In genomic region chr9:93009337-93010015, GRCh38 we compare ENCODE assay signal across 18 cellular contexts. TPM values are rescaled to one million over a fixed set of nuclear protein-coding genes. Genes with fewer than 3 reads are reported as not detected.
A peak's percentile ranks its signal among the peaks of the same experiment; 100 is the strongest.
DNase-seq lines count a peak whose midpoint lies in the region; ATAC-seq and TF ChIP-seq lines count a peak whose summit lies in the region.
"Had no signal": no experiment of that assay in that cellular context is flagged by ENCODE, and none has a peak within 500 bp of the region (broad histone marks: within the 10 kb centered on the region; RNA-seq: fewer than 3 reads in every experiment).

No MANE protein-coding gene starts in this region.

- TF ChIP-seq POLR2A in spleen (IDR thresholded peaks at IDR 0.05): no peak

- WGBS in spleen, 5 donors: 92 to 94% (median 93%) methylated on average over 18 to 21 of the region's 21 CpGs

- H3K27ac ChIP-seq in spleen: no peak overlapping the region
- H3K27ac ChIP-seq: lower lobe of right lung had no signal

- H3K9me3 ChIP-seq in spleen: no peaks in the 10 kb centered on the region
- H3K9me3 ChIP-seq: BE2C, lower lobe of right lung had no signal

- peak overlapping the region; percentile 73 for H3K27ac Mint-ChIP-seq in stimulated activated naive B cell treated with anti-CD40 and anti-IgM and Interleukin-4, amounts not matched to agents 10 μg/mL and 1 μg/mL and 100 μg/mL, for 72 hours
- H3K27ac Mint-ChIP-seq: activated naive CD8-positive, alpha-beta T cell treated with anti-CD3 and anti-CD28 coated beads, Interleukin-2, amount 50 U/mL, for 24 hours; nephron progenitor cell had no signal

- H3K27me3 Mint-ChIP-seq in stimulated activated naive B cell treated with anti-CD40 and anti-IgM and Interleukin-4, amounts not matched to agents 10 μg/mL and 1 μg/mL and 100 μg/mL, for 72 hours: no peaks in the 10 kb centered on the region
- H3K27me3 Mint-ChIP-seq: activated naive CD8-positive, alpha-beta T cell treated with anti-CD3 and anti-CD28 coated beads, Interleukin-2, amount 50 U/mL, for 24 hours had no signal

- ATAC-seq in stimulated activated naive B cell treated with anti-CD40 and anti-IgM and Interleukin-4, amounts not matched to agents 10 μg/mL and 1 μg/mL and 100 μg/mL, for 72 hours (replicated peaks): no peak
- ATAC-seq: activated naive CD8-positive, alpha-beta T cell treated with anti-CD3 and anti-CD28 coated beads, Interleukin-2, amount 50 U/mL, for 24 hours had no signal

- H3K9me3 Mint-ChIP-seq in stimulated activated naive B cell treated with anti-CD40 and anti-IgM and Interleukin-4, amounts not matched to agents 10 μg/mL and 1 μg/mL and 100 μg/mL, for 72 hours: no peaks in the 10 kb centered on the region
- H3K9me3 Mint-ChIP-seq: activated naive CD8-positive, alpha-beta T cell treated with anti-CD3 and anti-CD28 coated beads, Interleukin-2, amount 50 U/mL, for 24 hours; nephron progenitor cell had no signal

- H3K4me3 ChIP-seq in H7 (ENCODE audit: insufficient read depth, low read depth, low read length) (no peak overlapping the region), spleen (no peak overlapping the region)
- H3K4me3 ChIP-seq: lower lobe of right lung had no signal

- peaks cover 0 to 2% of the 10 kb centered on the region in 2 donors for H3K4me1 Mint-ChIP-seq in stimulated activated naive B cell treated with anti-CD40 and anti-IgM and Interleukin-4, amounts not matched to agents 10 μg/mL and 1 μg/mL and 100 μg/mL, for 72 hours
- H3K4me1 Mint-ChIP-seq: activated naive CD8-positive, alpha-beta T cell treated with anti-CD3 and anti-CD28 coated beads, Interleukin-2, amount 50 U/mL, for 24 hours had no signal

- no peak for TF ChIP-seq CTCF in spleen (IDR thresholded peaks at IDR 0.05 in 8 of 11, conservative IDR thresholded peaks at IDR 0.05 in 3 of 11)

- DNase-seq in activated naive CD4-positive, alpha-beta T cell treated with Interleukin-2 at 50 U/mL for 16 hours: peak; percentile 1
- DNase-seq in activated naive CD4-positive, alpha-beta T cell (lab: John Stamatoyannopoulos, UW): no peak
- peak; percentile 28 for DNase-seq in H7
- DNase-seq in astrocyte of the hippocampus (ENCODE audit: low read depth, low spot score): peak; percentile 32
- no peak for DNase-seq in stimulated activated naive B cell treated with anti-CD40 and anti-IgM and Interleukin-4, amounts not matched to agents 10 μg/mL and 1 μg/mL and 100 μg/mL, for 72 hours
- no peak for DNase-seq in spleen
- DNase-seq in SHP77 (lab: John Stamatoyannopoulos, UW): no peak
- DNase-seq: activated CD4-positive, alpha-beta T cell treated with anti-CD3 and anti-CD28 coated beads, Interleukin-2, amount 50 U/mL, for 48 hours; activated naive CD8-positive, alpha-beta T cell treated with anti-CD3 and anti-CD28 coated beads, Interleukin-2, amount 50 U/mL, for 24 hours; BE2C; central memory CD4-positive, alpha-beta T cell; GOT3; lower lobe of right lung; NCI-H1694 treated with DMSO at 0.1 percent for 48 hours; nephron progenitor cell; RPMI8226; stimulated activated CD4-positive, alpha-beta T cell treated with anti-CD3 and anti-CD28 coated beads, Interleukin-4, amount 100 ng/mL, for 24 hours; T-helper 9 cell had no signal

- H3K36me3 ChIP-seq in H7 (replicated peaks; ENCODE audit: control insufficient read depth, insufficient read depth, low read length): no peaks in the 10 kb centered on the region
- peaks cover 0 to 100% (median 83%) of the 10 kb centered on the region in 6 donors for H3K36me3 ChIP-seq in spleen
- H3K36me3 ChIP-seq: BE2C had no signal

- no peak overlapping the region for H3K4me3 Mint-ChIP-seq in stimulated activated naive B cell treated with anti-CD40 and anti-IgM and Interleukin-4, amounts not matched to agents 10 μg/mL and 1 μg/mL and 100 μg/mL, for 72 hours
- H3K4me3 Mint-ChIP-seq: activated naive CD8-positive, alpha-beta T cell treated with anti-CD3 and anti-CD28 coated beads, Interleukin-2, amount 50 U/mL, for 24 hours; nephron progenitor cell had no signal

- peaks cover 40 to 45% of the 10 kb centered on the region in 2 donors for H3K36me3 Mint-ChIP-seq in stimulated activated naive B cell treated with anti-CD40 and anti-IgM and Interleukin-4, amounts not matched to agents 10 μg/mL and 1 μg/mL and 100 μg/mL, for 72 hours

- intact Hi-C loops in spleen (cut with DNase I; ENCODE audit: low total_unique reads): loop anchor here (10.0 kb wide), 2 partner anchors 45 to 85 kb away; partner anchors contain the start of genes CARD19 and SUSD3

- peaks cover 0 to 18% (median 3%) of the 10 kb centered on the region in 6 donors for H3K4me1 ChIP-seq in spleen
- H3K4me1 ChIP-seq: BE2C, lower lobe of right lung had no signal

- H3K27me3 ChIP-seq in H7 (ENCODE audit: control insufficient read depth, insufficient read depth, low read length): no peaks in the 10 kb centered on the region
- H3K27me3 ChIP-seq in spleen (replicated peaks in 1 of 7): no peaks in the 10 kb centered on the region
- H3K27me3 ChIP-seq: BE2C had no signal

RNA-seq across cellular contexts. Expression of gene SUSD3, which starts 49.0 kb away (rescaled TPM):
- total RNA-seq in H7 (2014; rRNA removed; shearing (Covaris generic)): 20.3 and 25.1 TPM in 2 replicates
- 10 to 100 TPM; 27.6 to 54.8 (median 35.8) TPM for total RNA-seq in spleen
- 10 to 100 TPM; 50.4 to 68.8 (median 57.4) TPM for polyA plus RNA-seq in spleen

Comparison
In these comparisons a context has a peak if more than half of its experiments do, and no peak if none do; other contexts are left out.
1. DNase-seq: peak in activated naive CD4-positive, alpha-beta T cell treated with Interleukin-2 at 50 U/mL for 16 hours (single experiment), H7 (single experiment) and astrocyte of the hippocampus (single experiment); none in activated naive CD4-positive, alpha-beta T cell (0 of 4), stimulated activated naive B cell treated with anti-CD40 and anti-IgM and Interleukin-4, amounts not matched to agents 10 μg/mL and 1 μg/mL and 100 μg/mL, for 72 hours (single experiment), spleen (single experiment) and SHP77 (0 of 2).